8 cellular contexts compared by ENCODE assay signal in genomic region chr7:131327049-131327625, GRCh38. TPM values are rescaled to one million over a fixed set of nuclear protein-coding genes. Genes with fewer than 3 reads are reported as not detected.
A peak's percentile ranks its signal among the peaks of the same experiment; 100 is the strongest.
DNase-seq lines count a peak whose midpoint lies in the region; ATAC-seq and TF ChIP-seq lines count a peak whose summit lies in the region.

No MANE protein-coding gene starts in this region.

- no peaks in the 10 kb centered on the region for H3K27me3 ChIP-seq in lung (ENCODE audit: control insufficient read depth, insufficient read depth)
- H3K27me3 ChIP-seq in suprapubic skin, result no peaks in the 10 kb centered on the region

- TF ChIP-seq POLR2A in suprapubic skin (IDR thresholded peaks at IDR 0.05), result no peak

- H3K36me3 ChIP-seq in lung (ENCODE audit: control insufficient read depth in 2 of 2, insufficient read depth in 2 of 2, low read length in 2 of 2) (no peaks in the 10 kb centered on the region), suprapubic skin (no peaks in the 10 kb centered on the region)

- H3K4me3 ChIP-seq in lung (peak overlapping the region; percentile 70), suprapubic skin (peak overlapping the region; percentile 76)

- no peak for DNase-seq in CD14-positive monocyte (ENCODE audit: low spot score)
- peak; percentile 61 for DNase-seq in SK-N-DZ (ENCODE audit: low spot score)
- DNase-seq in effector CD4-positive, alpha-beta T cell, result peak; percentile 10
- DNase-seq in lung (ENCODE audit: low spot score), result peak; percentile 37
- DNase-seq in suprapubic skin (ENCODE audit: low spot score in 2 of 2), result peak in 1 of 2 donors; percentile 68

- H3K27me3 Mint-ChIP-seq in CD14-positive monocyte (ENCODE audit: low read depth in 3 of 3), result peaks cover 0 to 5% (median 0%) of the 10 kb centered on the region in 3 donors

- H3K4me1 ChIP-seq in lung (ENCODE audit: control insufficient read depth in 2 of 2, insufficient read depth in 2 of 2, low read length in 2 of 2), result peaks cover 0 to 11% of the 10 kb centered on the region in 2 donors
- H3K4me1 ChIP-seq in suprapubic skin, result peaks cover 41% of the 10 kb centered on the region

- WGBS in lung, 2 donors, result 1% methylated on average over 14 of the region's 14 CpGs
- 1% methylated on average over 14 of the region's 14 CpGs for WGBS in suprapubic skin

- peak overlapping the region; percentile 96 to 100 (median 99) for H3K27ac Mint-ChIP-seq in CD14-positive monocyte

- H3K36me3 Mint-ChIP-seq in CD14-positive monocyte, result peaks cover 0 to 7% of the 10 kb centered on the region in 2 donors

- H3K9me3 Mint-ChIP-seq in CD14-positive monocyte, result peaks cover 0 to 5% (median 3%) of the 10 kb centered on the region in 7 donors

- H3K27ac ChIP-seq in lung (ENCODE audit: low read depth in 1 of 2, low read length in 1 of 2) (peak overlapping the region; percentile 97 to 99), suprapubic skin (peak overlapping the region; percentile 98)

- peaks cover 48% of the 10 kb centered on the region for H3K4me1 Mint-ChIP-seq in CD14-positive monocyte

- ATAC-seq in GM18499 (IDR thresholded peaks at IDR 0.05; ENCODE audit: insufficient read depth, unreplicated experiment) (peak; percentile 4), HG03354 (IDR thresholded peaks at IDR 0.05; ENCODE audit: poor library complexity, severe bottlenecking, unreplicated experiment) (peak; percentile 21), lung (ENCODE audit: insufficient read depth, low FRiP score) (peak; percentile 13), GM18873 (IDR thresholded peaks at IDR 0.05; ENCODE audit: low FRiP score, unreplicated experiment) (no peak)

- no peaks in the 10 kb centered on the region for H3K9me3 ChIP-seq in lung (ENCODE audit: control insufficient read depth in 2 of 2, insufficient read depth in 1 of 2, low read length in 1 of 2)
- no peaks in the 10 kb centered on the region for H3K9me3 ChIP-seq in suprapubic skin

- intact Hi-C loops in CD14-positive monocyte (cut with micrococcal nuclease), result loop anchor here (5.0 kb wide), 2 partner anchors 90 to 220 kb away; no protein-coding TSS in a partner anchor

- peak overlapping the region; percentile 99 to 100 for H3K4me3 Mint-ChIP-seq in CD14-positive monocyte

- no peak for TF ChIP-seq EP300 in suprapubic skin (IDR thresholded peaks at IDR 0.05)

- no peak for TF ChIP-seq CTCF in CD14-positive monocyte (IDR thresholded peaks at IDR 0.05)
- TF ChIP-seq CTCF in lung (IDR thresholded peaks at IDR 0.05; ENCODE audit: control extremely low read depth, extremely low read depth), result no peak
- no peak for TF ChIP-seq CTCF in suprapubic skin (IDR thresholded peaks at IDR 0.05)

RNA-seq across cellular contexts. Expression of gene MKLN1, which starts 0.5 kb away (rescaled TPM):
- polyA plus RNA-seq in CD14-positive monocyte (10 to 100 TPM; 17.2 to 18.5 TPM), lung (10 to 100 TPM; 11.6 to 12.0 TPM)
- 9.9 and 11.2 TPM in 2 replicates for polyA plus RNA-seq in SK-N-DZ (2014; cell fraction: cytosol; rRNA removed)
- polyA plus RNA-seq in SK-N-DZ (2014; cell fraction: nucleus; rRNA removed), result 14.5 and 21.7 TPM in 2 replicates
- total RNA-seq in lung (100 to 1,000 TPM in 1 of 2 donors, 10 to 100 TPM in 1; 42.7 to 135 TPM), suprapubic skin (10 to 100 TPM; 32.9 to 76.0 (median 39.9) TPM)
